ENCODE assay signal across 11 cellular contexts in genomic region chr3:188214442-188214841, GRCh38.
DNase-seq lines count a peak whose midpoint lies in the region; ATAC-seq, FAIRE-seq and TF ChIP-seq lines count a peak whose summit lies in the region.
"Had no signal": no experiment of that assay in that cellular context is flagged by ENCODE, and none has a peak within 500 bp of the region (broad histone marks: within the 10 kb centered on the region; RNA-seq: fewer than 3 reads in every experiment).

No MANE protein-coding gene starts in this region.

- peak overlapping the region; percentile 30 for H3K4me2 ChIP-seq in BLaER1

- H3K36me3 Mint-ChIP-seq in dendritic cell treated with granulocyte-macrophage colony-stimulating factor and Interleukin-4, amounts not matched to agents 40 ng/mL and 50 ng/mL, for 4 days (ENCODE audit: low read depth): peaks cover 56% of the 10 kb centered on the region
- H3K36me3 Mint-ChIP-seq in naive B cell: peaks cover 0 to 10% of the 10 kb centered on the region in 2 donors

- H3K27ac ChIP-seq in BLaER1: no peak overlapping the region

- no peaks in the 10 kb centered on the region for H3K27me3 ChIP-seq in BLaER1

- H4K20me1 ChIP-seq in BLaER1: peaks cover 12% of the 10 kb centered on the region; the same call in 1 of the 2 replicates

- no peak overlapping the region for H3K9ac ChIP-seq in BLaER1

- intact Hi-C loops in dendritic cell treated with granulocyte-macrophage colony-stimulating factor and Interleukin-4, amounts not matched to agents 40 ng/mL and 50 ng/mL, for 4 days (cut with micrococcal nuclease): loop anchor here (5.0 kb wide), 2 partner anchors 83 to 472 kb away; no protein-coding TSS in a partner anchor

- FAIRE-seq in urothelium cell line (lab: Jason Lieb, UNC): no peak

- peak overlapping the region; percentile 25 for H3K4me3 Mint-ChIP-seq in dendritic cell treated with granulocyte-macrophage colony-stimulating factor and Interleukin-4, amounts not matched to agents 40 ng/mL and 50 ng/mL, for 4 days
- H3K4me3 Mint-ChIP-seq in naive B cell: peak overlapping the region; percentile 44 to 86 (median 82)

- no peaks in the 10 kb centered on the region for H3K27me3 Mint-ChIP-seq in dendritic cell treated with granulocyte-macrophage colony-stimulating factor and Interleukin-4, amounts not matched to agents 40 ng/mL and 50 ng/mL, for 4 days
- H3K27me3 Mint-ChIP-seq in naive B cell: no peaks in the 10 kb centered on the region

- no peak overlapping the region for H3K4me3 ChIP-seq in BLaER1

- no peaks in the 10 kb centered on the region for H3K9me3 ChIP-seq in BLaER1

- ATAC-seq in naive B cell (ENCODE audit: low read depth in 2 of 2): peak; percentile 59 to 64
- no peak for ATAC-seq in GM18909 (IDR thresholded peaks at IDR 0.05; ENCODE audit: poor library complexity, unreplicated experiment)

- H3K4me1 Mint-ChIP-seq in dendritic cell treated with granulocyte-macrophage colony-stimulating factor and Interleukin-4, amounts not matched to agents 40 ng/mL and 50 ng/mL, for 4 days (ENCODE audit: low read depth): peaks cover 76% of the 10 kb centered on the region
- peaks cover 31 to 73% (median 58%) of the 10 kb centered on the region in 3 donors for H3K4me1 Mint-ChIP-seq in naive B cell

- H3K36me3 ChIP-seq in BLaER1: peaks cover 4% of the 10 kb centered on the region

- TF ChIP-seq POLR2A in erythroblast (IDR thresholded peaks at IDR 0.05; ENCODE audit: low read length): no peak

- no peaks in the 10 kb centered on the region for H3K9me3 Mint-ChIP-seq in dendritic cell treated with granulocyte-macrophage colony-stimulating factor and Interleukin-4, amounts not matched to agents 40 ng/mL and 50 ng/mL, for 4 days
- peaks cover 0 to 4% (median 0%) of the 10 kb centered on the region in 7 donors for H3K9me3 Mint-ChIP-seq in naive B cell

- peaks cover 51% of the 10 kb centered on the region for H3K4me1 ChIP-seq in BLaER1

- DNase-seq in MV-4-11 (lab: John Stamatoyannopoulos, UW) (peak; percentile 86), naive B cell (peak; percentile 37), NCI-H187 treated with DMSO at 0.1 percent for 48 hours (lab: John Stamatoyannopoulos, UW) (no peak), erythroblast (lab: John Stamatoyannopoulos, UW) (no peak), urothelium cell line (ENCODE audit: low spot score) (no peak)
- DNase-seq: COR-L47, KG1, retina had no signal

- H3K27ac Mint-ChIP-seq in dendritic cell treated with granulocyte-macrophage colony-stimulating factor and Interleukin-4, amounts not matched to agents 40 ng/mL and 50 ng/mL, for 4 days: peak overlapping the region; percentile 82
- peak overlapping the region; percentile 93 to 100 (median 98) for H3K27ac Mint-ChIP-seq in naive B cell

Comparison
In these comparisons a context has a peak if more than half of its experiments do, and no peak if none do; other contexts are left out.
1. DNase-seq: peak in MV-4-11 (single experiment) and naive B cell (single experiment); none in NCI-H187 treated with DMSO at 0.1 percent for 48 hours (single experiment), erythroblast (0 of 2) and urothelium cell line (single experiment).